ENCODE assay signal across 20 cellular contexts in the genomic region with DNA sequence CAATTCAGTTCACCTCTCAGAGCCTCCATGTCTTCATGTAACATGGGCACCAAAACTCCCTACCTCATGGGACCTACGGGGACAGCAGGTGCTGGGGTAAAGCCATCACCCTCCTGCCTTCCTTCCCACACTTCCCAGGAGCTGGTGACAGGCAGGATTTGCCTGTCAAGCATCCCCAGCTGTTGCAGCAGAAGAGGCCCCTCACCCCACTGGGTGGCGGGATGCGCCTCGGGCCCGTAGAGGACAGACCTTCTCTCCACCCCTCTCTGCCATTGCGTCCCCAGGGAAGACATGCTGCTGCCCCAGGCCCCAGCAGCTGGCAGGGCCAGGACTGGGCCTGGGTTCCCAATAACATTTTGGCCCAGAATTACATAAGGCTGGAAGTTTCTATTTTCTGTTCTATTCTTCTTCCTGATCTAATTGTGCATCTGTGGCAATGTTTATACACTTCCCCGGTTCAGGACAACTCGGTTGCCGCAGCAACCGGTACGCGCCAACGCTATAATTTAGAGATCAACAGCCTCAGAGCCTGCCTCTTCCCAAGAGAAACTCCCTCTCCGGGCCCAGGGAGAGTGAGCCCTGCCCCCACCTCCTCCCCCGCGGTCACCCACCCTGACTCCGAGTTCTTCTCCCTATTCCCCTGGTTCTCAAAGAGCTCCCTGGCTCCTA. TPM values are rescaled to one million over a fixed set of nuclear protein-coding genes. Genes with fewer than 3 reads are reported as not detected.
DNase-seq lines count a peak whose midpoint lies in the region; ATAC-seq and TF ChIP-seq lines count a peak whose summit lies in the region.
"Had no signal": no experiment of that assay in that cellular context is flagged by ENCODE, and none has a peak within 500 bp of the region (broad histone marks: within the 10 kb centered on the region; RNA-seq: fewer than 3 reads in every experiment).

No MANE protein-coding gene starts in this region.

- TF ChIP-seq CTCF in vagina (IDR thresholded peaks at IDR 0.05) (no peak), gastrocnemius medialis (IDR thresholded peaks at IDR 0.05 in 4 of 5, conservative IDR thresholded peaks at IDR 0.05 in 1 of 5) (no peak)

- H3K4me1 Mint-ChIP-seq in activated naive CD4-positive, alpha-beta T cell treated with anti-CD3 and anti-CD28 coated beads, Interleukin-2, amount 10 ng/mL, durations not matched to agents 7 days and 5 days, result no peaks in the 10 kb centered on the region
- H3K4me1 Mint-ChIP-seq: CD4-positive, CD25-positive, alpha-beta regulatory T cell had no signal

- no peak overlapping the region for H3K4me3 Mint-ChIP-seq in activated naive CD4-positive, alpha-beta T cell treated with anti-CD3 and anti-CD28 coated beads, Interleukin-2, amount 10 ng/mL, durations not matched to agents 7 days and 5 days
- H3K4me3 Mint-ChIP-seq: activated CD4-positive, alpha-beta memory T cell treated with anti-CD3 and anti-CD28 coated beads for 36 hours; activated naive CD8-positive, alpha-beta T cell; activated T-cell treated with anti-CD3 and anti-CD28 coated beads, Interleukin-2, amount 50 U/mL, for 4 hours; CD4-positive, CD25-positive, alpha-beta regulatory T cell; type B pancreatic cell had no signal

- H3K9me3 Mint-ChIP-seq in activated naive CD4-positive, alpha-beta T cell treated with anti-CD3 and anti-CD28 coated beads, Interleukin-2, amount 10 ng/mL, durations not matched to agents 7 days and 5 days, result no peaks in the 10 kb centered on the region
- H3K9me3 Mint-ChIP-seq: activated CD4-positive, alpha-beta memory T cell treated with anti-CD3 and anti-CD28 coated beads for 36 hours; activated T-cell treated with anti-CD3 and anti-CD28 coated beads, Interleukin-2, amount 50 U/mL, for 4 hours; CD4-positive, CD25-positive, alpha-beta regulatory T cell; type B pancreatic cell had no signal

- no peaks in the 10 kb centered on the region for H3K36me3 Mint-ChIP-seq in activated naive CD4-positive, alpha-beta T cell treated with anti-CD3 and anti-CD28 coated beads, Interleukin-2, amount 10 ng/mL, durations not matched to agents 7 days and 5 days
- H3K36me3 Mint-ChIP-seq: activated CD4-positive, alpha-beta memory T cell treated with anti-CD3 and anti-CD28 coated beads for 36 hours; activated naive CD8-positive, alpha-beta T cell; CD4-positive, CD25-positive, alpha-beta regulatory T cell; type B pancreatic cell had no signal

- H3K27me3 Mint-ChIP-seq in activated naive CD4-positive, alpha-beta T cell treated with anti-CD3 and anti-CD28 coated beads, Interleukin-2, amount 10 ng/mL, durations not matched to agents 7 days and 5 days, result peaks cover 16% of the 10 kb centered on the region
- H3K27me3 Mint-ChIP-seq: activated CD4-positive, alpha-beta memory T cell treated with anti-CD3 and anti-CD28 coated beads for 36 hours; activated naive CD8-positive, alpha-beta T cell; type B pancreatic cell had no signal

- H3K4me3 ChIP-seq in vagina (no peak overlapping the region), gastrocnemius medialis (no peak overlapping the region)
- H3K4me3 ChIP-seq: A549 had no signal

- no peaks in the 10 kb centered on the region for H3K9me3 ChIP-seq in vagina
- H3K9me3 ChIP-seq in gastrocnemius medialis, result no peaks in the 10 kb centered on the region
- H3K9me3 ChIP-seq: A549 had no signal

- in situ Hi-C loops in gastrocnemius medialis (cut with MboI; ENCODE audit: low sequenced_read_pairs in 4 of 4), result no loop called here

- CTCF ChIA-PET in activated naive CD4-positive, alpha-beta T cell treated with anti-CD3 and anti-CD28 coated beads, Interleukin-2, amount 10 ng/mL, durations not matched to agents 7 days and 5 days (lab: Charles Lee), result no interaction called here

- H3K36me3 ChIP-seq in vagina, result no peaks in the 10 kb centered on the region
- H3K36me3 ChIP-seq in gastrocnemius medialis, result no peaks in the 10 kb centered on the region

- peak in 2 of 3 experiments; percentile 63 to 80 for DNase-seq in NCI-H1417 (lab: John Stamatoyannopoulos, UW)
- DNase-seq in NCI-H1417 treated with DMSO at 0.1 percent for 48 hours (lab: John Stamatoyannopoulos, UW), result no peak
- peak; percentile 64 for DNase-seq in NCI-H2227 treated with DMSO at 0.1 percent for 48 hours (lab: John Stamatoyannopoulos, UW)
- DNase-seq in dermis microvascular lymphatic vessel endothelial cell (ENCODE audit: low read depth in 2 of 2), result peak; percentile 2 to 20
- DNase-seq in putamen (ENCODE audit: low spot score), result peak; percentile 61
- DNase-seq in vagina (ENCODE audit: extremely low spot score in 2 of 2), result no peak
- DNase-seq in gastrocnemius medialis, result no peak
- no peak for DNase-seq in activated naive CD4-positive, alpha-beta T cell treated with anti-CD3 and anti-CD28 coated beads, Interleukin-2, amount 10 ng/mL, durations not matched to agents 7 days and 5 days
- DNase-seq: activated CD4-positive, alpha-beta memory T cell treated with anti-CD3 and anti-CD28 coated beads for 36 hours; activated T-cell treated with anti-CD3 and anti-CD28 coated beads, Interleukin-2, amount 50 U/mL, for 4 hours; CD4-positive, CD25-positive, alpha-beta regulatory T cell; foreskin melanocyte; NCI-H1092; NK-92 treated with Interleukin-12 subunit alpha and Interleukin-12 subunit beta, amount 100 ng/mL, for 24 hours; stimulated activated naive CD8-positive, alpha-beta T cell treated with anti-CD3 and anti-CD28 coated beads, Interleukin-15, Interleukin-2, amounts not matched to agents 100 U/mL and 50 U/mL, for 24 hours had no signal

- H3K4me1 ChIP-seq in vagina (no peaks in the 10 kb centered on the region), gastrocnemius medialis (no peaks in the 10 kb centered on the region)
- H3K4me1 ChIP-seq: A549 had no signal

- ATAC-seq in gastrocnemius medialis, result no peak
- ATAC-seq: A549; activated T-cell treated with anti-CD3 and anti-CD28 coated beads, Interleukin-2, amount 50 U/mL, for 4 hours; stimulated activated naive CD8-positive, alpha-beta T cell treated with anti-CD3 and anti-CD28 coated beads, Interleukin-15, Interleukin-2, amounts not matched to agents 100 U/mL and 50 U/mL, for 24 hours had no signal

- H3K27me3 ChIP-seq in vagina (no peaks in the 10 kb centered on the region), gastrocnemius medialis (no peaks in the 10 kb centered on the region)

- TF ChIP-seq POLR2A in vagina (IDR thresholded peaks at IDR 0.05), result no peak
- TF ChIP-seq POLR2A in gastrocnemius medialis (IDR thresholded peaks at IDR 0.05), result no peak

- no peak overlapping the region for H3K27ac ChIP-seq in vagina
- H3K27ac ChIP-seq in gastrocnemius medialis, result no peak overlapping the region
- H3K27ac ChIP-seq: A549, RWPE1 had no signal

- no peak overlapping the region for H3K27ac Mint-ChIP-seq in activated naive CD4-positive, alpha-beta T cell treated with anti-CD3 and anti-CD28 coated beads, Interleukin-2, amount 10 ng/mL, durations not matched to agents 7 days and 5 days
- H3K27ac Mint-ChIP-seq: activated CD4-positive, alpha-beta memory T cell treated with anti-CD3 and anti-CD28 coated beads for 36 hours; activated naive CD8-positive, alpha-beta T cell; progenitor cell of endocrine pancreas; type B pancreatic cell had no signal

- intact Hi-C loops in vagina (cut with DNase I) (no loop called here), gastrocnemius medialis (cut with DNase I; ENCODE audit: low total_unique reads) (no loop called here)

RNA-seq across cellular contexts. Expression of a gene that starts 25.4 kb away (rescaled TPM):
- total RNA-seq in dermis microvascular lymphatic vessel endothelial cell, result not detected in 2 replicates
- not detected for total RNA-seq in vagina
- not detected for total RNA-seq in gastrocnemius medialis
- total RNA-seq: activated CD4-positive, alpha-beta memory T cell treated with anti-CD3 and anti-CD28 coated beads for 36 hours; activated T-cell treated with anti-CD3 and anti-CD28 coated beads, Interleukin-2, amount 50 U/mL, for 4 hours; CD4-positive, CD25-positive, alpha-beta regulatory T cell had no signal

RNA-seq across cellular contexts. Expression of a gene that starts 38.3 kb away (rescaled TPM):
- total RNA-seq in dermis microvascular lymphatic vessel endothelial cell (32.9 and 40.8 TPM in 2 replicates), vagina (3.9 TPM), gastrocnemius medialis (1 to 10 TPM in 2 of 4 donors, under 1 TPM in 1, not detected in 1; 0.34 to 2.0 (median 1.3) TPM)
- total RNA-seq: CD4-positive, CD25-positive, alpha-beta regulatory T cell had no signal

Comparison
In these comparisons a context has a peak if more than half of its experiments do, and no peak if none do; other contexts are left out.
1. DNase-seq: peak in NCI-H1417 (2 of 3), NCI-H2227 treated with DMSO at 0.1 percent for 48 hours (single experiment), dermis microvascular lymphatic vessel endothelial cell (2 of 2) and putamen (single experiment); none in NCI-H1417 treated with DMSO at 0.1 percent for 48 hours (single experiment), vagina (0 of 2), gastrocnemius medialis (0 of 2) and activated naive CD4-positive, alpha-beta T cell treated with anti-CD3 and anti-CD28 coated beads, Interleukin-2, amount 10 ng/mL, durations not matched to agents 7 days and 5 days (single experiment).